ENCODE assay signal across 8 cellular contexts in the genomic region with DNA sequence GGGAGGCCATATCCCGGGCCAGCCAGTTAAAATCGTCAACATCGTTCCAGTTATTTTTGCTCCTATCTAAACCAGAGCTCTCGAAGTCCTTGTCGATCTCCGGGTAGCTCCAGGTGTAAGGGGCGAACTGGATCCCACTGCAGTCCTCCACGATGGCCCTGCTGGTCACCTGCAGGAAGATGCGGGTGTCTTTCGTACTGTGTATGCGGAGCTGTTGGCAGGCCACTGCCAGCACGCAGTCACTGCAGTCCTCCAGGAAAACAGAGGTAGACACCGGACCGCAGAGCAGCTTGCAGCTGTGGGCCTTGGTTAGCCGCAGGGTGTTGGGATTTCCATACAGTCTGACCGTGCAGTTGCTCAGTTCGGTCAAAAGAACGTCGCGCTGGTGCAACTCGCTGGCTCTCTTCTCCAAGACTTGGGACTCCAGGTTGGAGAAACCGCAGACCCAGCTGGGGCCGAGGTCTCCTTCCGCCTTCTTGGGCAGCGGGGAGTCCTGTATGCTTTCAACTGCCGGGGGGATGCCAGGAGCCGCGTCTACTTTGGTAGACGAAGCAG. TPM values are rescaled to one million over a fixed set of nuclear protein-coding genes. Genes with fewer than 3 reads are reported as not detected.
DNase-seq lines count a peak whose midpoint lies in the region; ATAC-seq and FAIRE-seq lines count a peak whose summit lies in the region.

No MANE protein-coding gene starts in this region.

- H3K9me3 Mint-ChIP-seq in dendritic cell treated with granulocyte-macrophage colony-stimulating factor and Interleukin-4, amounts not matched to agents 40 ng/mL and 50 ng/mL, for 4 days = no peaks in the 10 kb centered on the region
- H3K9me3 Mint-ChIP-seq in memory B cell = no peaks in the 10 kb centered on the region

- H3K36me3 Mint-ChIP-seq in dendritic cell treated with granulocyte-macrophage colony-stimulating factor and Interleukin-4, amounts not matched to agents 40 ng/mL and 50 ng/mL, for 4 days (ENCODE audit: low read depth) = peaks cover 22% of the 10 kb centered on the region
- H3K36me3 Mint-ChIP-seq in memory B cell = peaks cover 6% of the 10 kb centered on the region

- ATAC-seq in memory B cell (ENCODE audit: low read depth) = no peak
- no peak for ATAC-seq in HG03108 (IDR thresholded peaks at IDR 0.05; ENCODE audit: unreplicated experiment)

- H3K4me1 Mint-ChIP-seq in dendritic cell treated with granulocyte-macrophage colony-stimulating factor and Interleukin-4, amounts not matched to agents 40 ng/mL and 50 ng/mL, for 4 days (ENCODE audit: low read depth) = peaks cover 23% of the 10 kb centered on the region
- H3K4me1 Mint-ChIP-seq in memory B cell = peaks cover 15% of the 10 kb centered on the region

- peak; percentile 23 for DNase-seq in AG20443 (ENCODE audit: low spot score)
- DNase-seq in GM19239 (ENCODE audit: insufficient read length, low spot score) = no peak
- DNase-seq in SW480 (ENCODE audit: low spot score) = peak; percentile 17
- no peak for DNase-seq in memory B cell (ENCODE audit: low spot score in 2 of 2)
- no peak for DNase-seq in NCI-H128 (lab: John Stamatoyannopoulos, UW; ENCODE audit: unreplicated experiment)

- H3K27ac Mint-ChIP-seq in dendritic cell treated with granulocyte-macrophage colony-stimulating factor and Interleukin-4, amounts not matched to agents 40 ng/mL and 50 ng/mL, for 4 days = peak overlapping the region; percentile 92
- no peak overlapping the region for H3K27ac Mint-ChIP-seq in memory B cell

- intact Hi-C loops in dendritic cell treated with granulocyte-macrophage colony-stimulating factor and Interleukin-4, amounts not matched to agents 40 ng/mL and 50 ng/mL, for 4 days (cut with micrococcal nuclease) = no loop called here

- no peaks in the 10 kb centered on the region for H3K27me3 Mint-ChIP-seq in dendritic cell treated with granulocyte-macrophage colony-stimulating factor and Interleukin-4, amounts not matched to agents 40 ng/mL and 50 ng/mL, for 4 days
- H3K27me3 Mint-ChIP-seq in memory B cell = no peaks in the 10 kb centered on the region

- H3K27ac ChIP-seq in temporal lobe (ENCODE audit: low read depth, low read length) = peak overlapping the region; percentile 92

- peak; percentile 48 for FAIRE-seq in GM19239 (lab: Jason Lieb, UNC)

- H3K4me3 Mint-ChIP-seq in dendritic cell treated with granulocyte-macrophage colony-stimulating factor and Interleukin-4, amounts not matched to agents 40 ng/mL and 50 ng/mL, for 4 days = peak overlapping the region; percentile 98
- H3K4me3 Mint-ChIP-seq in memory B cell = peak overlapping the region; percentile 100

RNA-seq across cellular contexts. Expression of a gene that starts 0.7 kb away (rescaled TPM):
- 42.8 TPM for total RNA-seq in temporal lobe

RNA-seq across cellular contexts. Expression of a gene that starts 22.8 kb away (rescaled TPM):
- total RNA-seq in temporal lobe = 3.4 TPM

RNA-seq across cellular contexts. Expression of a gene that starts 36.7 kb away (rescaled TPM):
- 21.6 TPM for total RNA-seq in temporal lobe

Comparison
In these comparisons a context has a peak if more than half of its experiments do, and no peak if none do; other contexts are left out.
1. DNase-seq: peak in AG20443 (single experiment) and SW480 (single experiment); none in GM19239 (single experiment), memory B cell (0 of 2) and NCI-H128 (single experiment).